1 cellular context compared by ENCODE assay signal in the genomic region with DNA sequence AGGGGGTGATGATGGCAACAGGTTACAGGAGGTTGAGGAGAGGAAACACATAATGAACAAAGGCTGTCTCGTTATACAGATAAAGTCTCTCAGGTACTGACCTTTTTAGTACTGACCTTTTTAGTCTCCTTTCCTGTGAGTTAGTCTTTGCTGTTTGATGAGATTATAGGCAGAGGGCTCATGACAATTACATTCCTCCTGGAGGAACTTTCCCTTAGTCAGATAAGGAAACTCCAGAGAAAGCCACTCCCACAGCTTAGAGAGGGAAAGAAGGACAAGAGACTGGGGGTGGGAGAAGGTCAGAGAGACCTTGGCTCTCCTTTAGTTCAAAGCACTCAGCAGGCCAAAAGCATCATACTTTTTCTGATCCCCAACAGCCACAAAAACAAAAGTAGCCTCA.
TF ChIP-seq lines count a peak whose summit lies in the region.

No MANE protein-coding gene starts in this region.

TF ChIP-seq in GM23338, 12 proteins besides CTCF, POLR2A, EP300 and RAD21 (continued from another document):
- TF ChIP-seq, protein P1, sequence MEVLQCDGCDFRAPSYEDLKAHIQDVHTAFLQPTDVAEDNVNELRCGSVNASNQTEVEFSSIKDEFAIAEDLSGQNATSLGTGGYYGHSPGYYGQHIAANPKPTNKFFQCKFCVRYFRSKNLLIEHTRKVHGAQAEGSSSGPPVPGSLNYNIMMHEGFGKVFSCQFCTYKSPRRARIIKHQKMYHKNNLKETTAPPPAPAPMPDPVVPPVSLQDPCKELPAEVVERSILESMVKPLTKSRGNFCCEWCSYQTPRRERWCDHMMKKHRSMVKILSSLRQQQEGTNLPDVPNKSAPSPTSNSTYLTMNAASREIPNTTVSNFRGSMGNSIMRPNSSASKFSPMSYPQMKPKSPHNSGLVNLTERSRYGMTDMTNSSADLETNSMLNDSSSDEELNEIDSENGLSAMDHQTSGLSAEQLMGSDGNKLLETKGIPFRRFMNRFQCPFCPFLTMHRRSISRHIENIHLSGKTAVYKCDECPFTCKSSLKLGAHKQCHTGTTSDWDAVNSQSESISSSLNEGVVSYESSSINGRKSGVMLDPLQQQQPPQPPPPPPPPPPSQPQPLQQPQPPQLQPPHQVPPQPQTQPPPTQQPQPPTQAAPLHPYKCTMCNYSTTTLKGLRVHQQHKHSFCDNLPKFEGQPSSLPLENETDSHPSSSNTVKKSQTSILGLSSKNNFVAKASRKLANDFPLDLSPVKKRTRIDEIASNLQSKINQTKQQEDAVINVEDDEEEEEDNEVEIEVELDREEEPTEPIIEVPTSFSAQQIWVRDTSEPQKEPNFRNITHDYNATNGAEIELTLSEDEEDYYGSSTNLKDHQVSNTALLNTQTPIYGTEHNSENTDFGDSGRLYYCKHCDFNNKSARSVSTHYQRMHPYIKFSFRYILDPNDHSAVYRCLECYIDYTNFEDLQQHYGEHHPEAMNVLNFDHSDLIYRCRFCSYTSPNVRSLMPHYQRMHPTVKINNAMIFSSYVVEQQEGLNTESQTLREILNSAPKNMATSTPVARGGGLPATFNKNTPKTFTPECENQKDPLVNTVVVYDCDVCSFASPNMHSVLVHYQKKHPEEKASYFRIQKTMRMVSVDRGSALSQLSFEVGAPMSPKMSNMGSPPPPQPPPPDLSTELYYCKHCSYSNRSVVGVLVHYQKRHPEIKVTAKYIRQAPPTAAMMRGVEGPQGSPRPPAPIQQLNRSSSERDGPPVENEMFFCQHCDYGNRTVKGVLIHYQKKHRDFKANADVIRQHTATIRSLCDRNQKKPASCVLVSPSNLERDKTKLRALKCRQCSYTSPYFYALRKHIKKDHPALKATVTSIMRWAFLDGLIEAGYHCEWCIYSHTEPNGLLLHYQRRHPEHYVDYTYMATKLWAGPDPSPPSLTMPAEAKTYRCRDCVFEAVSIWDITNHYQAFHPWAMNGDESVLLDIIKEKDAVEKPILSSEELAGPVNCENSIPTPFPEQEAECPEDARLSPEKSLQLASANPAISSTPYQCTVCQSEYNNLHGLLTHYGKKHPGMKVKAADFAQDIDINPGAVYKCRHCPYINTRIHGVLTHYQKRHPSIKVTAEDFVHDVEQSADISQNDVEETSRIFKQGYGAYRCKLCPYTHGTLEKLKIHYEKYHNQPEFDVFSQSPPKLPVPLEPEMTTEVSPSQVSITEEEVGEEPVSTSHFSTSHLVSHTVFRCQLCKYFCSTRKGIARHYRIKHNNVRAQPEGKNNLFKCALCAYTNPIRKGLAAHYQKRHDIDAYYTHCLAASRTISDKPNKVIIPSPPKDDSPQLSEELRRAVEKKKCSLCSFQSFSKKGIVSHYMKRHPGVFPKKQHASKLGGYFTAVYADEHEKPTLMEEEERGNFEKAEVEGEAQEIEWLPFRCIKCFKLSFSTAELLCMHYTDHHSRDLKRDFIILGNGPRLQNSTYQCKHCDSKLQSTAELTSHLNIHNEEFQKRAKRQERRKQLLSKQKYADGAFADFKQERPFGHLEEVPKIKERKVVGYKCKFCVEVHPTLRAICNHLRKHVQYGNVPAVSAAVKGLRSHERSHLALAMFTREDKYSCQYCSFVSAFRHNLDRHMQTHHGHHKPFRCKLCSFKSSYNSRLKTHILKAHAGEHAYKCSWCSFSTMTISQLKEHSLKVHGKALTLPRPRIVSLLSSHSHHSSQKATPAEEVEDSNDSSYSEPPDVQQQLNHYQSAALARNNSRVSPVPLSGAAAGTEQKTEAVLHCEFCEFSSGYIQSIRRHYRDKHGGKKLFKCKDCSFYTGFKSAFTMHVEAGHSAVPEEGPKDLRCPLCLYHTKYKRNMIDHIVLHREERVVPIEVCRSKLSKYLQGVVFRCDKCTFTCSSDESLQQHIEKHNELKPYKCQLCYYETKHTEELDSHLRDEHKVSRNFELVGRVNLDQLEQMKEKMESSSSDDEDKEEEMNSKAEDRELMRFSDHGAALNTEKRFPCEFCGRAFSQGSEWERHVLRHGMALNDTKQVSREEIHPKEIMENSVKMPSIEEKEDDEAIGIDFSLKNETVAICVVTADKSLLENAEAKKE (CRISPR knock-in tag; IDR thresholded peaks at IDR 0.05), result no peak
TF ChIP-seq in GM23338: peak in this region for 0.
